Comparison of ENCODE assay signal across 8 cellular contexts in genomic region chr18:51235011-51235789, GRCh38. TPM values are rescaled to one million over a fixed set of nuclear protein-coding genes. Genes with fewer than 3 reads are reported as not detected.
DNase-seq lines count a peak whose midpoint lies in the region; ATAC-seq, FAIRE-seq and TF ChIP-seq lines count a peak whose summit lies in the region.

No MANE protein-coding gene starts in this region.

- H3K9me3 ChIP-seq in PC-9 (ENCODE audit: insufficient read depth, low read depth) = no peaks in the 10 kb centered on the region
- H3K9me3 ChIP-seq in SK-N-SH = no peaks in the 10 kb centered on the region
- no peaks in the 10 kb centered on the region for H3K9me3 ChIP-seq in CD4-positive, alpha-beta T cell (ENCODE audit: control insufficient read depth, low read length)

- intact Hi-C loops in PC-9 (cut with micrococcal nuclease; ENCODE audit: unreplicated experiment) = loop anchor here (5.0 kb wide), 1 partner anchor 38 kb away; the partner anchor contains the start of gene MEX3C
- intact Hi-C loops in CD4-positive, alpha-beta T cell (cut with DNase I, micrococcal nuclease) = no loop called here

- POLR2A ChIA-PET in PC-9 (lab: Charles Lee; ENCODE audit: unreplicated experiment) (interaction anchor here (0.8 kb wide), 1 partner anchor 38 kb away, joined by 7 read pairs; the partner anchor contains the start of gene MEX3C), SK-N-SH (lab: Yijun Ruan, JAX) (interaction anchor here (1.1 kb wide), 1 partner anchor 38 kb away, joined by 3 read pairs; the partner anchor contains the start of gene MEX3C)
- POLR2A ChIA-PET in CD4-positive, alpha-beta T cell (lab: Charles Lee) = no interaction called here

- CTCF ChIA-PET in PC-9 (lab: Charles Lee) (no interaction called here), SK-N-SH (lab: Yijun Ruan, JAX) (interaction anchor here (0.7 kb wide), 1 partner anchor 16 kb away, joined by 4 read pairs; no protein-coding TSS in a partner anchor)
- CTCF ChIA-PET in CD4-positive, alpha-beta T cell (lab: Charles Lee) = interaction anchor here (0.6 kb wide), 1 partner anchor 255 kb away, joined by 3 read pairs; no protein-coding TSS in a partner anchor

- H3K4me1 Mint-ChIP-seq in CD4-positive, alpha-beta T cell (ENCODE audit: low read depth) = no peaks in the 10 kb centered on the region

- H3K4me2 ChIP-seq in PC-9 (peak overlapping the region; percentile 68), SK-N-SH (no peak overlapping the region)

- DNase-seq in GM12891 (ENCODE audit: insufficient read length, low spot score) (no peak), H4 (ENCODE audit: low spot score) (peak; percentile 28), PC-9 (peak; percentile 26 to 59), fibroblast of mammary gland (ENCODE audit: low read depth) (peak; percentile 28), D341Med (ENCODE audit: low spot score) (no peak), SK-N-SH (no peak), RPMI8226 (no peak)
- DNase-seq in CD4-positive, alpha-beta T cell = no peak

- 55% methylated on average over 6 of the region's 6 CpGs for WGBS in SK-N-SH (ENCODE audit: low lambda C conversion rate)

- no peak for TF ChIP-seq EP300 in SK-N-SH (IDR thresholded peaks at IDR 0.05; ENCODE audit: borderline replicate concordance in 1 of 2, low read depth in 1 of 2, low read length in 1 of 2)

- H3K27ac Mint-ChIP-seq in CD4-positive, alpha-beta T cell = no peak overlapping the region

- peaks cover 4% of the 10 kb centered on the region for H3K27me3 Mint-ChIP-seq in CD4-positive, alpha-beta T cell

- H4K20me1 ChIP-seq in PC-9 (ENCODE audit: insufficient read depth) (no peaks in the 10 kb centered on the region), SK-N-SH (ENCODE audit: insufficient read depth) (no peaks in the 10 kb centered on the region)

- H3K36me3 Mint-ChIP-seq in CD4-positive, alpha-beta T cell (ENCODE audit: low read depth) = no peaks in the 10 kb centered on the region

- TF ChIP-seq CTCF in PC-9 (conservative IDR thresholded peaks at IDR 0.05) (no peak), fibroblast of mammary gland (conservative IDR thresholded peaks at IDR 0.05; ENCODE audit: control insufficient read depth, insufficient read depth, low read depth, low read length) (no peak), SK-N-SH (IDR thresholded peaks at IDR 0.05) (no peak)
- no peak for TF ChIP-seq CTCF in CD4-positive, alpha-beta T cell (IDR thresholded peaks at IDR 0.05)

- BruUV-seq in PC-9 (replicated peaks; lab: Mats Ljungman, UMichigan) = no TSS peak

- H2AFZ ChIP-seq in PC-9 = peak overlapping the region; percentile 7; the same call in 1 of the 2 replicates
- H2AFZ ChIP-seq in SK-N-SH (ENCODE audit: low read depth) = no peak overlapping the region

- H3K79me2 ChIP-seq in PC-9 (ENCODE audit: low read depth) = no peaks in the 10 kb centered on the region
- no peaks in the 10 kb centered on the region for H3K79me2 ChIP-seq in SK-N-SH (ENCODE audit: insufficient read depth)

- peak overlapping the region; percentile 31; the same call in 1 of the 2 replicates for H3K4me3 ChIP-seq in PC-9
- no peak overlapping the region for H3K4me3 ChIP-seq in fibroblast of mammary gland (ENCODE audit: control insufficient read depth, low read depth, low read length)
- no peak overlapping the region for H3K4me3 ChIP-seq in SK-N-SH (ENCODE audit: low read depth in 2 of 2, low read length in 1 of 2)

- no peak overlapping the region for H3K9ac ChIP-seq in SK-N-SH

- peak; percentile 23 for FAIRE-seq in GM12891 (lab: Jason Lieb, UNC)

- H3K4me1 ChIP-seq in PC-9 (replicated peaks; ENCODE audit: insufficient read depth) (peaks cover 36% of the 10 kb centered on the region), SK-N-SH (ENCODE audit: control insufficient read depth in 1 of 2, insufficient read depth in 2 of 2, low read depth in 1 of 2, low read length in 1 of 2) (peaks cover 0 to 21% of the 10 kb centered on the region in 2 experiments; a peak in 1 of 4 replicates)

- TF ChIP-seq RAD21 in SK-N-SH (IDR thresholded peaks at IDR 0.05; ENCODE audit: low read length) = no peak

- H3K27ac ChIP-seq in PC-9 (peak overlapping the region; percentile 64), SK-N-SH (ENCODE audit: low read depth in 2 of 2, low read length in 1 of 2) (no peak overlapping the region)
- no peak overlapping the region for H3K27ac ChIP-seq in CD4-positive, alpha-beta T cell (ENCODE audit: low read depth, low read length)

- no peak for TF ChIP-seq POLR2A in GM12891 (IDR thresholded peaks at IDR 0.05; ENCODE audit: low read depth, low read length)

- H3K36me3 ChIP-seq in PC-9 (ENCODE audit: low read depth) (no peaks in the 10 kb centered on the region), SK-N-SH (replicated peaks in 1 of 2; ENCODE audit: control insufficient read depth in 1 of 2, insufficient read depth in 2 of 2, low read length in 1 of 2) (no peaks in the 10 kb centered on the region)

- ATAC-seq in CD4-positive, alpha-beta T cell (ENCODE audit: poor library complexity) = no peak

- H3K9me2 ChIP-seq in PC-9 (ENCODE audit: insufficient read depth) (no peaks in the 10 kb centered on the region), SK-N-SH (no peaks in the 10 kb centered on the region)

- H3K4me3 Mint-ChIP-seq in CD4-positive, alpha-beta T cell = no peak overlapping the region

- H3K27me3 ChIP-seq in PC-9 (ENCODE audit: insufficient read depth, low read depth) (no peaks in the 10 kb centered on the region), SK-N-SH (ENCODE audit: insufficient read depth) (no peaks in the 10 kb centered on the region)
- no peaks in the 10 kb centered on the region for H3K27me3 ChIP-seq in CD4-positive, alpha-beta T cell (ENCODE audit: control insufficient read depth, insufficient read depth, low read length)

- H3K9me3 Mint-ChIP-seq in CD4-positive, alpha-beta T cell = no peaks in the 10 kb centered on the region

- H3F3A ChIP-seq in PC-9 (ENCODE audit: insufficient read depth, low read depth) (peaks cover 29% of the 10 kb centered on the region; the same call in 1 of the 2 replicates), SK-N-SH (replicated peaks; ENCODE audit: insufficient read depth) (no peaks in the 10 kb centered on the region)

TF ChIP-seq in GM12891, 5 proteins besides CTCF, POLR2A, EP300 and RAD21:
- TF ChIP-seq POU2F2 (IDR thresholded peaks at IDR 0.05; ENCODE audit: low read depth, low read length) = no peak
- TF ChIP-seq POLR2AphosphoS5 (IDR thresholded peaks at IDR 0.05; ENCODE audit: low read depth, low read length) = no peak
- no peak for TF ChIP-seq PAX5 (IDR thresholded peaks at IDR 0.05; ENCODE audit: insufficient read depth, low read length, severe bottlenecking)
- TF ChIP-seq SPI1 (IDR thresholded peaks at IDR 0.05; ENCODE audit: low read depth, low read length) = no peak
- no peak for TF ChIP-seq TAF1 (IDR thresholded peaks at IDR 0.05; ENCODE audit: low read depth, low read length)

TF ChIP-seq in SK-N-SH, 30 proteins besides CTCF, POLR2A, EP300 and RAD21:
- TF ChIP-seq USF2 (IDR thresholded peaks at IDR 0.05; ENCODE audit: borderline replicate concordance, low read depth, low read length) = no peak
- no peak for TF ChIP-seq MXI1 (IDR thresholded peaks at IDR 0.05; ENCODE audit: low read depth, low read length)
- TF ChIP-seq TCF12 (IDR thresholded peaks at IDR 0.05) = no peak
- TF ChIP-seq ZBTB33 (IDR thresholded peaks at IDR 0.05; ENCODE audit: borderline replicate concordance, low read depth) = no peak
- TF ChIP-seq RCOR1 (IDR thresholded peaks at IDR 0.05; ENCODE audit: low read length) = no peak
- no peak for TF ChIP-seq SIN3A (IDR thresholded peaks at IDR 0.05; ENCODE audit: borderline replicate concordance, low read depth, low read length)
- no peak for TF ChIP-seq RFX5 (IDR thresholded peaks at IDR 0.05; ENCODE audit: low read length)
- TF ChIP-seq MEF2A (IDR thresholded peaks at IDR 0.05; ENCODE audit: borderline replicate concordance, low read depth) = no peak
- TF ChIP-seq TEAD4 (IDR thresholded peaks at IDR 0.05; ENCODE audit: borderline replicate concordance, insufficient read depth) = no peak
- no peak for TF ChIP-seq ELF1 (IDR thresholded peaks at IDR 0.05)
- no peak for TF ChIP-seq MAX (IDR thresholded peaks at IDR 0.05; ENCODE audit: low read depth)
- no peak for TF ChIP-seq RXRA (IDR thresholded peaks at IDR 0.05; ENCODE audit: borderline replicate concordance, low read depth)

RNA-seq across cellular contexts. Expression of gene MEX3C, which starts 37.7 kb away (rescaled TPM):
- 12.0 TPM for polyA plus RNA-seq in GM12891 (2012; ENCODE audit: low read depth, missing spikeins)
- total RNA-seq in H4 (2014; rRNA removed; shearing (Covaris generic)) = 29.1 and 34.2 TPM in 2 replicates
- 21.1 and 26.2 TPM in 2 replicates for total RNA-seq in PC-9 (2021)
- polyA plus RNA-seq in SK-N-SH (2012; rRNA removed) = 25.1 and 29.9 TPM in 2 replicates
- polyA plus RNA-seq in SK-N-SH (2012; cell fraction: cytosol; rRNA removed) = 28.4 and 29.5 TPM in 2 replicates
- polyA plus RNA-seq in SK-N-SH (2012; cell fraction: nucleus; rRNA removed) = 9.1 and 20.1 TPM in 2 replicates
- total RNA-seq in CD4-positive, alpha-beta T cell = 10 to 100 TPM; 70.8 to 76.1 TPM

Comparison
In these comparisons a context has a peak if more than half of its experiments do, and no peak if none do; other contexts are left out.
1. DNase-seq: peak in H4 (single experiment), PC-9 (2 of 2) and fibroblast of mammary gland (single experiment); none in GM12891 (single experiment), D341Med (single experiment), SK-N-SH (single experiment), RPMI8226 (single experiment) and CD4-positive, alpha-beta T cell (0 of 10).